8 cellular contexts compared by ENCODE assay signal in the genomic region with DNA sequence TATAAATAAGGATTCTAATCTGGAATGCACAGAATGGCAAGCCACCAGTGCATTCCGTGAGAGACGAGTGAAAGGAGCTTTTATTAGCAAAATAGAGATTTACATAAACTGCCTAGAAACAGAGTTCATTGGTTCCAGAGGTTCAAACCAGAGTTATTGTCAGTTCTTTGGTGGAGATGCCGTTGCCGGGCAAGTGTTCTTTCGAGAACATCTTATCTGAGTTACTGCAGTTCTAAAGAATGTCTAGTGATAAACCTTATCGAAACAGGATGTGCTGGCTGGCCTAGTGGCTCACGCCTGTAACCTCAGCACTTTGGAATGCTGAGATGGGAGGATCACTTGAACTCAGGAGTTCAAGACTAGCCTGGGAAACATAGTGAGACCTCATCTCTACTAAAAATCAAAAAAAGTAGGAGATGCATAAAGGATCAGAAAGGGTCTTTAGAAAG. TPM values are rescaled to one million over a fixed set of nuclear protein-coding genes. Genes with fewer than 3 reads are reported as not detected.
DNase-seq lines count a peak whose midpoint lies in the region; ATAC-seq, FAIRE-seq and TF ChIP-seq lines count a peak whose summit lies in the region.

No MANE protein-coding gene starts in this region.

- no peak for TF ChIP-seq POLR2A in GM12878 (IDR thresholded peaks at IDR 0.05; ENCODE audit: low read depth, low read length)

- no peaks in the 10 kb centered on the region; the same call in 1 of the 3 replicates for H3K9me3 ChIP-seq in GM12878 (replicated peaks; ENCODE audit: control insufficient read depth, insufficient read depth, low read length)

- TF ChIP-seq RAD21 in GM12878 (IDR thresholded peaks at IDR 0.05; ENCODE audit: insufficient read depth, low read depth, low read length) = no peak

- no peak for FAIRE-seq in GM12878 (lab: Jason Lieb, UNC)

- H3K4me1 ChIP-seq in GM12878 (ENCODE audit: control insufficient read depth, insufficient read depth, low read length) = no peaks in the 10 kb centered on the region

- peak; percentile 47; the same call in 2 of the 3 replicates for ATAC-seq in GM12878

- in situ Hi-C loops in GM12878 (cut with MboI) = no loop called here

- POLR2A ChIA-PET in GM12878 (lab: Charles Lee) = no interaction called here

- no peak overlapping the region for H3K4me3 ChIP-seq in GM12878
- H3K4me3 ChIP-seq in skeletal muscle cell (ENCODE audit: low read depth, low read length) = no peak overlapping the region

- intact Hi-C loops in GM12878 (cut with micrococcal nuclease; ENCODE audit: unreplicated experiment) = no loop called here

- no TSS peak for BruUV-seq in GM12878 (replicated peaks; lab: Mats Ljungman, UMichigan)

- TF ChIP-seq CTCF in GM12878 (IDR thresholded peaks at IDR 0.05 in 2 of 3, conservative IDR thresholded peaks at IDR 0.05 in 1 of 3; ENCODE audit: control insufficient read depth in 2 of 3, extremely low read depth in 1 of 3, insufficient read depth in 1 of 3, low read depth in 3 of 3, low read length in 3 of 3) = no peak

- 22% methylated on average over 7 of the region's 7 CpGs for WGBS in GM12878 (ENCODE audit: insufficient coverage, insufficient replicate concordance, low lambda C conversion rate, missing lambda C conversion rate)

- no peak for TF ChIP-seq EP300 in GM12878 (IDR thresholded peaks at IDR 0.05; ENCODE audit: borderline replicate concordance in 1 of 2, control insufficient read depth in 1 of 2, low read depth in 2 of 2, low read length in 2 of 2)

- H3K9ac ChIP-seq in GM12878 (ENCODE audit: control insufficient read depth, insufficient read depth, low read length) = no peak overlapping the region

- CTCF ChIA-PET in GM12878 (lab: Yijun Ruan, JAX) = interaction anchor here (0.6 to 1.4 kb wide), 3 partner anchors 10 to 807 kb away, joined by 3 to 6 read pairs (median 3); no protein-coding TSS in a partner anchor

- H3K4me2 ChIP-seq in GM12878 (ENCODE audit: control insufficient read depth, insufficient read depth) = no peak overlapping the region

- no peaks in the 10 kb centered on the region for H4K20me1 ChIP-seq in GM12878 (ENCODE audit: control insufficient read depth, insufficient read depth)

- no peak overlapping the region for H3K27ac ChIP-seq in GM12878 (ENCODE audit: control insufficient read depth, insufficient read depth)

- no peaks in the 10 kb centered on the region for H3K79me2 ChIP-seq in GM12878 (ENCODE audit: control insufficient read depth, insufficient read depth, low read length)

- DNase-seq in NCI-H2227 (lab: John Stamatoyannopoulos, UW; ENCODE audit: unreplicated experiment) (peak; percentile 27), NCI-H2227 treated with DMSO at 0.1 percent for 48 hours (lab: John Stamatoyannopoulos, UW) (no peak), HuH-7 (ENCODE audit: low spot score) (peak; percentile 36), GM12878 (ENCODE audit: low read depth, low spot score) (no peak), iPS-NIHi11 (ENCODE audit: low spot score) (peak; percentile 52), skeletal muscle cell (ENCODE audit: low read depth) (peak; percentile 49), NCI-H2107 (lab: John Stamatoyannopoulos, UW) (no peak)
- no peak for DNase-seq in activated CD4-positive, alpha-beta T cell treated with anti-CD3 and anti-CD28 coated beads for 1 hour

- SMC1A ChIA-PET in GM12878 (lab: Charles Lee; ENCODE audit: uncharacterized antibody, unreplicated experiment) = interaction anchor here (1.6 kb wide), 2 partner anchors 12 to 55 kb away, joined by 4 to 6 read pairs; no protein-coding TSS in a partner anchor

- H2AFZ ChIP-seq in GM12878 (ENCODE audit: control insufficient read depth, low read depth, low read length) = no peak overlapping the region

- no peaks in the 10 kb centered on the region for H3K36me3 ChIP-seq in GM12878 (ENCODE audit: control insufficient read depth in 2 of 2, insufficient read depth in 2 of 2, low read length in 1 of 2)

- no peaks in the 10 kb centered on the region for H3K27me3 ChIP-seq in GM12878 (replicated peaks in 1 of 2; ENCODE audit: control insufficient read depth in 2 of 2, insufficient read depth in 2 of 2, low read length in 1 of 2)

- RAD21 ChIA-PET in GM12878 (lab: Charles Lee; ENCODE audit: unreplicated experiment) = no interaction called here

TF ChIP-seq in GM12878, 131 proteins besides CTCF, POLR2A, EP300 and RAD21:
- TF ChIP-seq, protein P1, sequence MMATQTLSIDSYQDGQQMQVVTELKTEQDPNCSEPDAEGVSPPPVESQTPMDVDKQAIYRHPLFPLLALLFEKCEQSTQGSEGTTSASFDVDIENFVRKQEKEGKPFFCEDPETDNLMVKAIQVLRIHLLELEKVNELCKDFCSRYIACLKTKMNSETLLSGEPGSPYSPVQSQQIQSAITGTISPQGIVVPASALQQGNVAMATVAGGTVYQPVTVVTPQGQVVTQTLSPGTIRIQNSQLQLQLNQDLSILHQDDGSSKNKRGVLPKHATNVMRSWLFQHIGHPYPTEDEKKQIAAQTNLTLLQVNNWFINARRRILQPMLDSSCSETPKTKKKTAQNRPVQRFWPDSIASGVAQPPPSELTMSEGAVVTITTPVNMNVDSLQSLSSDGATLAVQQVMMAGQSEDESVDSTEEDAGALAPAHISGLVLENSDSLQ (IDR thresholded peaks at IDR 0.05) = no peak
- TF ChIP-seq GATAD2B (conservative IDR thresholded peaks at IDR 0.05; ENCODE audit: low read depth) (no peak), RFX5 (IDR thresholded peaks at IDR 0.05; ENCODE audit: low read depth, low read length) (peak; percentile 57; the same call in 1 of the 2 replicates)
- TF ChIP-seq, protein P2, sequence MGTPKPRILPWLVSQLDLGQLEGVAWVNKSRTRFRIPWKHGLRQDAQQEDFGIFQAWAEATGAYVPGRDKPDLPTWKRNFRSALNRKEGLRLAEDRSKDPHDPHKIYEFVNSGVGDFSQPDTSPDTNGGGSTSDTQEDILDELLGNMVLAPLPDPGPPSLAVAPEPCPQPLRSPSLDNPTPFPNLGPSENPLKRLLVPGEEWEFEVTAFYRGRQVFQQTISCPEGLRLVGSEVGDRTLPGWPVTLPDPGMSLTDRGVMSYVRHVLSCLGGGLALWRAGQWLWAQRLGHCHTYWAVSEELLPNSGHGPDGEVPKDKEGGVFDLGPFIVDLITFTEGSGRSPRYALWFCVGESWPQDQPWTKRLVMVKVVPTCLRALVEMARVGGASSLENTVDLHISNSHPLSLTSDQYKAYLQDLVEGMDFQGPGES (IDR thresholded peaks at IDR 0.05) = no peak
TF ChIP-seq in GM12878: peak in this region for 1.

RNA-seq across cellular contexts. Expression of a gene that starts 19.8 kb away (rescaled TPM):
- 8.1 and 12.4 TPM in 2 replicates for total RNA-seq in GM12878 (2013; cell fraction: nucleolus; rRNA removed)
- 3.7 and 6.8 TPM in 2 replicates for total RNA-seq in GM12878 (2014; rRNA removed)
- total RNA-seq in GM12878 (2014; rRNA removed; fragmentation: Illumina TruSeq; extraction: Trizol) = 2.3 and 3.7 TPM in 2 replicates
- total RNA-seq in GM12878 (2021) = 2.1 and 2.5 TPM in 2 replicates
- polyA plus RNA-seq in GM12878 (2011; ENCODE audit: low read depth) = 0.63 TPM
- 1.4 and 2.0 TPM in 2 replicates for polyA plus RNA-seq in GM12878 (2011; rRNA removed)
- 0.52 and 0.62 TPM in 2 replicates for polyA plus RNA-seq in GM12878 (2011; cell fraction: cytosol; rRNA removed)
- polyA plus RNA-seq in GM12878 (2011; cell fraction: nucleus; rRNA removed) = 1.0 and 1.9 TPM in 2 replicates
- polyA plus RNA-seq in GM12878 (2012) = 0.91 and 1.0 TPM in 2 replicates
- polyA plus RNA-seq in GM12878 (2014; fragmentation: Illumina TruSeq; extraction: Trizol) = 0.78 and 1.3 TPM in 2 replicates
- under 1 TPM; 0.27 to 0.98 TPM for polyA plus RNA-seq in GM12878 (2014; fragmentation: Nextera tagmentation; extraction: Ambion mirVana)
- 2.4 and 5.1 TPM in 2 replicates for polyA plus RNA-seq in GM12878 (2014; rRNA removed)
- 1 to 10 TPM; 1.3 to 2.0 TPM for polyA plus RNA-seq in GM12878 (2016; fragmentation: Nextera tagmentation; extraction: Ambion mirVana)
- 1.1 and 1.6 TPM in 2 replicates for polyA minus RNA-seq in GM12878 (2011; rRNA and poly(A)+ RNA removed)
- 0.94 and 1.9 TPM in 2 replicates for polyA minus RNA-seq in GM12878 (2011; cell fraction: cytosol; rRNA and poly(A)+ RNA removed)
- 4.7 and 8.9 TPM in 2 replicates for polyA minus RNA-seq in GM12878 (2011; cell fraction: nucleus; rRNA and poly(A)+ RNA removed)

RNA-seq across cellular contexts. Expression of a gene that starts 27.1 kb away (rescaled TPM):
- 433 and 440 TPM in 2 replicates for total RNA-seq in GM12878 (2013; cell fraction: nucleolus; rRNA removed)
- total RNA-seq in GM12878 (2014; rRNA removed) (2,485 and 2,957 TPM in 2 replicates), GM12878 (2014; rRNA removed; fragmentation: Illumina TruSeq; extraction: Trizol) (2,629 and 2,674 TPM in 2 replicates), GM12878 (2021) (1,758 and 1,801 TPM in 2 replicates)
- polyA plus RNA-seq in GM12878 (2011; ENCODE audit: low read depth) = 3,557 TPM
- polyA plus RNA-seq in GM12878 (2011; rRNA removed) (3,432 and 4,044 TPM in 2 replicates), GM12878 (2014; fragmentation: Illumina TruSeq; extraction: Trizol) (2,529 and 2,797 TPM in 2 replicates), GM12878 (2014; fragmentation: Nextera tagmentation; extraction: Ambion mirVana) (1,000 to 10,000 TPM; 5,267 to 6,047 TPM), GM12878 (2014; rRNA removed) (3,008 and 3,188 TPM in 2 replicates), GM12878 (2016; fragmentation: Nextera tagmentation; extraction: Ambion mirVana) (1,000 to 10,000 TPM; 1,685 to 1,729 TPM)
- polyA plus RNA-seq in GM12878 (2011; cell fraction: cytosol; rRNA removed) = 1,956 and 2,029 TPM in 2 replicates
- 767 and 919 TPM in 2 replicates for polyA plus RNA-seq in GM12878 (2011; cell fraction: nucleus; rRNA removed)
- polyA plus RNA-seq in GM12878 (2012) = 3,636 and 5,206 TPM in 2 replicates
- polyA minus RNA-seq in GM12878 (2011; rRNA and poly(A)+ RNA removed) = 1,703 and 1,902 TPM in 2 replicates
- 454 and 570 TPM in 2 replicates for polyA minus RNA-seq in GM12878 (2011; cell fraction: cytosol; rRNA and poly(A)+ RNA removed)
- 187 and 232 TPM in 2 replicates for polyA minus RNA-seq in GM12878 (2011; cell fraction: nucleus; rRNA and poly(A)+ RNA removed)

Comparison
In these comparisons a context has a peak if more than half of its experiments do, and no peak if none do; other contexts are left out.
1. DNase-seq: peak in NCI-H2227 (single experiment), HuH-7 (single experiment), iPS-NIHi11 (single experiment) and skeletal muscle cell (single experiment); none in NCI-H2227 treated with DMSO at 0.1 percent for 48 hours (single experiment), GM12878 (single experiment), activated CD4-positive, alpha-beta T cell treated with anti-CD3 and anti-CD28 coated beads for 1 hour (single experiment) and NCI-H2107 (single experiment).